ENCODE assay signal across 1 cellular context in genomic region chr20:46132705-46133120, GRCh38.
TF ChIP-seq lines count a peak whose summit lies in the region.

No MANE protein-coding gene starts in this region.

TF ChIP-seq in HepG2, 621 proteins besides CTCF, POLR2A, EP300 and RAD21 (continued from another document and continues in another):
- TF ChIP-seq ZFP90 (CRISPR knock-in tag; IDR thresholded peaks at IDR 0.05; ENCODE audit: borderline replicate concordance): no peak
- TF ChIP-seq THYN1 (CRISPR knock-in tag; IDR thresholded peaks at IDR 0.05; ENCODE audit: borderline replicate concordance, low read depth): no peak
- no peak for TF ChIP-seq HOXA7 (CRISPR knock-in tag; IDR thresholded peaks at IDR 0.05)
- TF ChIP-seq HMG20B (CRISPR knock-in tag; conservative IDR thresholded peaks at IDR 0.05): no peak
- TF ChIP-seq MAFK (conservative IDR thresholded peaks at IDR 0.05 in 1 of 2, IDR thresholded peaks at IDR 0.05 in 1 of 2; ENCODE audit: low read length in 2 of 2): no peak
- no peak for TF ChIP-seq ISX (CRISPR knock-in tag; conservative IDR thresholded peaks at IDR 0.05)
- TF ChIP-seq ZFP36L1 (CRISPR knock-in tag; IDR thresholded peaks at IDR 0.05): no peak
- no peak for TF ChIP-seq U2AF1 (optimal IDR thresholded peaks at IDR 0.05; ENCODE audit: low read depth, low read length)
- no peak for TF ChIP-seq FOXP4 (CRISPR knock-in tag; IDR thresholded peaks at IDR 0.05)
- no peak for TF ChIP-seq ZSCAN31 (CRISPR knock-in tag; IDR thresholded peaks at IDR 0.05; ENCODE audit: low read depth)
- TF ChIP-seq ZNF740 (CRISPR knock-in tag; IDR thresholded peaks at IDR 0.05): peak; percentile 83; the same call in 1 of the 2 replicates
- TF ChIP-seq ZNF543 (CRISPR knock-in tag; IDR thresholded peaks at IDR 0.05): no peak
- no peak for TF ChIP-seq PHF8 (CRISPR knock-in tag; IDR thresholded peaks at IDR 0.05)
- TF ChIP-seq HNRNPK (IDR thresholded peaks at IDR 0.05; ENCODE audit: low read depth, low read length, poor library complexity, severe bottlenecking): no peak
- TF ChIP-seq PHF21A (CRISPR knock-in tag; IDR thresholded peaks at IDR 0.05): no peak
- TF ChIP-seq KDM6A (CRISPR knock-in tag; IDR thresholded peaks at IDR 0.05; ENCODE audit: low read depth): no peak
- no peak for TF ChIP-seq AKNA (CRISPR knock-in tag; IDR thresholded peaks at IDR 0.05; ENCODE audit: borderline replicate concordance)
- no peak for TF ChIP-seq AFF4 (CRISPR knock-in tag; IDR thresholded peaks at IDR 0.05)
- TF ChIP-seq NFKB2 (CRISPR knock-in tag; IDR thresholded peaks at IDR 0.05; ENCODE audit: borderline replicate concordance): peak; percentile 50; the same call in 1 of the 2 replicates
- TF ChIP-seq ATF7-NPFF (CRISPR knock-in tag; IDR thresholded peaks at IDR 0.05; ENCODE audit: low read depth): no peak
- no peak for TF ChIP-seq DR1 (CRISPR knock-in tag; IDR thresholded peaks at IDR 0.05)
- TF ChIP-seq ZNF770 (CRISPR knock-in tag; IDR thresholded peaks at IDR 0.05): no peak
- no peak for TF ChIP-seq FLYWCH1 (CRISPR knock-in tag; IDR thresholded peaks at IDR 0.05)
- no peak for TF ChIP-seq THAP8 (CRISPR knock-in tag; IDR thresholded peaks at IDR 0.05; ENCODE audit: borderline replicate concordance)
- no peak for TF ChIP-seq ZNF354B (CRISPR knock-in tag; IDR thresholded peaks at IDR 0.05)
- no peak for TF ChIP-seq MLLT10 (CRISPR knock-in tag; IDR thresholded peaks at IDR 0.05)
- peak; percentile 25; the same call in 1 of the 2 replicates for TF ChIP-seq NCOA2 (CRISPR knock-in tag; IDR thresholded peaks at IDR 0.05)
- no peak for TF ChIP-seq TFAP4 (IDR thresholded peaks at IDR 0.05; ENCODE audit: borderline replicate concordance, low read depth)
- no peak for TF ChIP-seq CC2D1A (CRISPR knock-in tag; IDR thresholded peaks at IDR 0.05)
- TF ChIP-seq MATR3 (CRISPR knock-in tag; IDR thresholded peaks at IDR 0.05): no peak
- no peak for TF ChIP-seq STAT5B (CRISPR knock-in tag; IDR thresholded peaks at IDR 0.05)
- TF ChIP-seq ZNF530 (CRISPR knock-in tag; IDR thresholded peaks at IDR 0.05; ENCODE audit: low read depth): 0 out of 2 replicates have a peak, but pooled peaks have one; percentile 71
- TF ChIP-seq TOE1 (CRISPR knock-in tag; IDR thresholded peaks at IDR 0.05): no peak
- no peak for TF ChIP-seq ZNF253 (CRISPR knock-in tag; IDR thresholded peaks at IDR 0.05; ENCODE audit: borderline replicate concordance)
- TF ChIP-seq GTF2F1 (IDR thresholded peaks at IDR 0.05; ENCODE audit: low read length): no peak
- TF ChIP-seq ZNF431 (CRISPR knock-in tag; IDR thresholded peaks at IDR 0.05; ENCODE audit: borderline replicate concordance, low read depth): peak; percentile 27; the same call in 1 of the 2 replicates
- TF ChIP-seq AKAP8 (CRISPR knock-in tag; IDR thresholded peaks at IDR 0.05): no peak
- TF ChIP-seq MYPOP (CRISPR knock-in tag; IDR thresholded peaks at IDR 0.05): no peak
- no peak for TF ChIP-seq ZNF207 (IDR thresholded peaks at IDR 0.05; ENCODE audit: borderline replicate concordance)
- no peak for TF ChIP-seq HDAC2 (CRISPR knock-in tag; IDR thresholded peaks at IDR 0.05)
- peak; percentile 55; the same call in 1 of the 2 replicates for TF ChIP-seq ZNF7 (CRISPR knock-in tag; IDR thresholded peaks at IDR 0.05)
- no peak for TF ChIP-seq RFX3 (CRISPR knock-in tag; IDR thresholded peaks at IDR 0.05)
- no peak for TF ChIP-seq RORA (CRISPR knock-in tag; IDR thresholded peaks at IDR 0.05)
- no peak for TF ChIP-seq ONECUT2 (CRISPR knock-in tag; IDR thresholded peaks at IDR 0.05)
- TF ChIP-seq IKZF1 (IDR thresholded peaks at IDR 0.05): no peak
- no peak for TF ChIP-seq ARNT2 (CRISPR knock-in tag; IDR thresholded peaks at IDR 0.05; ENCODE audit: low read depth)
- TF ChIP-seq CCAR2 (optimal IDR thresholded peaks at IDR 0.05; ENCODE audit: low read depth, low read length): no peak
- TF ChIP-seq THAP11 (CRISPR knock-in tag; IDR thresholded peaks at IDR 0.05): no peak
- TF ChIP-seq ATM (IDR thresholded peaks at IDR 0.05; ENCODE audit: borderline replicate concordance): no peak
- no peak for TF ChIP-seq NFIB (CRISPR knock-in tag; IDR thresholded peaks at IDR 0.05; ENCODE audit: borderline replicate concordance)
- no peak for TF ChIP-seq HCFC1 (IDR thresholded peaks at IDR 0.05; ENCODE audit: low read depth, low read length)
- no peak for TF ChIP-seq ZNF367 (CRISPR knock-in tag; IDR thresholded peaks at IDR 0.05; ENCODE audit: borderline replicate concordance)
- TF ChIP-seq BORCS8-MEF2B (CRISPR knock-in tag; IDR thresholded peaks at IDR 0.05): no peak
- TF ChIP-seq SOX6 (IDR thresholded peaks at IDR 0.05): no peak
- TF ChIP-seq SOX6 (CRISPR knock-in tag; IDR thresholded peaks at IDR 0.05): no peak
- TF ChIP-seq GABPA (IDR thresholded peaks at IDR 0.05; ENCODE audit: low read depth, low read length): no peak
- no peak for TF ChIP-seq GABPA (CRISPR knock-in tag; IDR thresholded peaks at IDR 0.05; ENCODE audit: low read depth)
- TF ChIP-seq GATAD1 (CRISPR knock-in tag; IDR thresholded peaks at IDR 0.05): peak; percentile 52; the same call in 1 of the 2 replicates
- TF ChIP-seq ZFP82 (CRISPR knock-in tag; IDR thresholded peaks at IDR 0.05; ENCODE audit: borderline replicate concordance): no peak
- no peak for TF ChIP-seq ZFP36L2 (CRISPR knock-in tag; IDR thresholded peaks at IDR 0.05)
- no peak for TF ChIP-seq HMG20A (CRISPR knock-in tag; IDR thresholded peaks at IDR 0.05; ENCODE audit: borderline replicate concordance)
- TF ChIP-seq PTBP1 (IDR thresholded peaks at IDR 0.05; ENCODE audit: low read depth, low read length, poor library complexity, severe bottlenecking): no peak
- no peak for TF ChIP-seq PCBP2 (optimal IDR thresholded peaks at IDR 0.05; ENCODE audit: low read depth, low read length, poor library complexity, severe bottlenecking)
- no peak for TF ChIP-seq SRY (CRISPR knock-in tag; IDR thresholded peaks at IDR 0.05)
